8 cellular contexts compared by ENCODE assay signal in the genomic region with DNA sequence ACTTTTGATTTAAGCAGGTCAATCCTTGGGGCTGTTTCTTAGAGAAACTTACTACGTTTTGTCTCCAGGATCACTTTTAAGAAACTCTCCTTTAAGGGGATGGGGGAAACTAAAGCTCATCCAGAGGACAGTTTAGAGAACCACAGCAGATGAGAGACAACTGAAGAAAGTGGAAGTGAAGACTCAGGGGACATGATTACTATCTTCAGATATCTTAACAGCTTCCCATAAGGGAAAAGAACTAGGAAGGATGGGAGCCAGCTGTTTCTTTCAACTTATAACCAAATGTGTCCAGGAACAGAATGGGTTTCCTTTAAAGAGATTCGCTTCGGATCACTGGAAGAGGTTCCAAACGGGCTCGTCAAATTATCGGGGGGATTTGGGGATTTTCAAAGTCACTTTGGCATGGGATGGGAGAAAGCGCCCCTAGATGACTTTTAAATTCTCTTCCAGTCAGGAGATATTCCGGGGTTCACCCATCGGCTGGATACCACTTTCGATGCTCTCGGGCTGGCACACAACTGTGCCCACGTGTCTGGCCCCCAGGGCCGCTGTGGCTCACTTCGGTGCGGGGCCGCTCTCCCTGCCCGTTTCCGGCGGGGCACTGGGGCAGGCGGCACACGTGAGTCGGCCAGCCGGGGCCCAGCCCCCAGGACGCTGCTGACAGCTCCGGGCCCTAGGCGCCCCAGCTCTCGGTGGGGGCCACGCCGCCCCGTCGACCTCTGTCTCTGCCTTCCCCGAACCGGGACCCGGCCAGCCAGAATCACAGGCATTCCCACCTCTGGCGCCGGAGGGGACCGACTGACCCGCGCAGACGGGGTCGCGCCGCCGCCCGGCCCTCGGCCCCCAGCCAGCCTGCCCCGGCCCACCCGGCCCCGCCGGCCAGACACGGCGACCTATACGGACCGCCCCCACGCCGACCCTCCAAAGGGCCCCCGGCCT. TPM values are rescaled to one million over a fixed set of nuclear protein-coding genes. Genes with fewer than 3 reads are reported as not detected.
DNase-seq lines count a peak whose midpoint lies in the region; ATAC-seq, FAIRE-seq and TF ChIP-seq lines count a peak whose summit lies in the region.

No MANE protein-coding gene starts in this region.

- dilution Hi-C loops in keratinocyte (cut with MboI; ENCODE audit: extremely low pct_ligation_motif_present, low sequenced_read_pairs): no loop called here

- no peaks in the 10 kb centered on the region for H4K20me1 ChIP-seq in keratinocyte (ENCODE audit: control insufficient read depth, extremely low read depth, insufficient read depth, low read length)

- H3K4me3 ChIP-seq in keratinocyte (ENCODE audit: control insufficient read depth in 2 of 3, extremely low read depth in 1 of 3, insufficient read depth in 2 of 3, low read depth in 1 of 3, low read length in 3 of 3): peak overlapping the region; percentile 54 to 63 (median 56)

- DNase-seq in DMS53 (lab: John Stamatoyannopoulos, UW) (peak; percentile 86), KG1 (lab: John Stamatoyannopoulos, UW) (peak; percentile 51), UCSD-AML1 (lab: John Stamatoyannopoulos, UW; ENCODE audit: unreplicated experiment) (peak; percentile 63), T47D (ENCODE audit: low read depth in 1 of 2, low spot score in 1 of 2) (peak; percentile 33 to 46), keratinocyte (ENCODE audit: low read depth, low spot score) (no peak), HTR-8/SVneo (ENCODE audit: insufficient read length, low spot score) (no peak)
- peak; percentile 2 to 22 for DNase-seq in stimulated activated CD4-positive, alpha-beta T cell treated with anti-CD3 and anti-CD28 coated beads, Interleukin-15, amount 100 ng/mL, for 1 hour (ENCODE audit: low read depth in 1 of 2, low spot score in 1 of 2)

- H3K4me2 ChIP-seq in keratinocyte (ENCODE audit: control insufficient read depth, extremely low read depth, insufficient read depth, low read depth, low read length): peak overlapping the region; percentile 66

- FAIRE-seq in keratinocyte (lab: Jason Lieb, UNC) (no peak), HTR-8/SVneo (lab: Jason Lieb, UNC) (no peak)

- H3K79me2 ChIP-seq in keratinocyte (ENCODE audit: control insufficient read depth, insufficient read depth, low read length): peaks cover 3% of the 10 kb centered on the region

- H3K9me1 ChIP-seq in keratinocyte (ENCODE audit: control insufficient read depth, extremely low read depth, insufficient read depth, low read length): no peaks in the 10 kb centered on the region

- peak; percentile 50 for ATAC-seq in GM21447 (IDR thresholded peaks at IDR 0.05; ENCODE audit: unreplicated experiment)

- no peak for TF ChIP-seq CTCF in keratinocyte (optimal IDR thresholded peaks at IDR 0.05 in 1 of 3, IDR thresholded peaks at IDR 0.05 in 1 of 3, conservative IDR thresholded peaks at IDR 0.05 in 1 of 3; ENCODE audit: extremely low read depth in 1 of 3, insufficient read depth in 2 of 3, low read length in 3 of 3)

- no peaks in the 10 kb centered on the region for H3K36me3 ChIP-seq in keratinocyte (ENCODE audit: control insufficient read depth in 2 of 2, extremely low read depth in 1 of 2, insufficient read depth in 2 of 2, low read length in 2 of 2)

- H3K9me3 ChIP-seq in keratinocyte (ENCODE audit: control insufficient read depth, low read depth, low read length): no peaks in the 10 kb centered on the region

- no peaks in the 10 kb centered on the region for H3K27me3 ChIP-seq in keratinocyte (ENCODE audit: control insufficient read depth, extremely low read depth, insufficient read depth, low read length)

- H2AFZ ChIP-seq in keratinocyte (ENCODE audit: control insufficient read depth, low read length): peak overlapping the region; percentile 20

- H3K9ac ChIP-seq in keratinocyte (ENCODE audit: control insufficient read depth, extremely low read depth, insufficient read depth, low read length): peak overlapping the region; percentile 69

- peaks cover 19% of the 10 kb centered on the region for H3K4me1 ChIP-seq in keratinocyte (ENCODE audit: control insufficient read depth, extremely low read depth, insufficient read depth, low read length)

- H3K27ac ChIP-seq in keratinocyte (ENCODE audit: control insufficient read depth, insufficient read depth, low read length): peak overlapping the region; percentile 32

- in situ Hi-C loops in T47D (cut with HindIII; ENCODE audit: low pct_unique_long_range_greater_than_20kb, low sequenced_read_pairs): no loop called here

RNA-seq across cellular contexts. Expression of a gene that starts 1.0 kb away (rescaled TPM):
- 22.6 to 29.9 TPM (median 26.6 TPM) in 3 replicates for polyA plus RNA-seq in keratinocyte
- polyA plus RNA-seq in keratinocyte (2011; ENCODE audit: low read depth): 3.0 TPM
- polyA plus RNA-seq in keratinocyte (2011; cell fraction: cytosol; rRNA removed): 17.9 and 21.2 TPM in 2 replicates
- polyA plus RNA-seq in keratinocyte (2011; cell fraction: nucleus; rRNA removed): 25.1 and 34.2 TPM in 2 replicates
- 6.2 and 26.7 TPM in 2 replicates for polyA plus RNA-seq in keratinocyte (2012; ENCODE audit: low replicate concordance)
- polyA minus RNA-seq in keratinocyte: 28.8 to 57.1 TPM (median 38.1 TPM) in 3 replicates
- 17.3 TPM for polyA minus RNA-seq in keratinocyte (2011; cell fraction: cytosol; rRNA and poly(A)+ RNA removed)
- polyA minus RNA-seq in keratinocyte (2011; cell fraction: nucleus; rRNA and poly(A)+ RNA removed): 18.3 and 28.9 TPM in 2 replicates

Comparison
In these comparisons a context has a peak if more than half of its experiments do, and no peak if none do; other contexts are left out.
1. DNase-seq: peak in DMS53 (single experiment), KG1 (single experiment), UCSD-AML1 (single experiment), T47D (2 of 2) and stimulated activated CD4-positive, alpha-beta T cell treated with anti-CD3 and anti-CD28 coated beads, Interleukin-15, amount 100 ng/mL, for 1 hour (2 of 2); none in keratinocyte (single experiment) and HTR-8/SVneo (single experiment).